In the genomic region with DNA sequence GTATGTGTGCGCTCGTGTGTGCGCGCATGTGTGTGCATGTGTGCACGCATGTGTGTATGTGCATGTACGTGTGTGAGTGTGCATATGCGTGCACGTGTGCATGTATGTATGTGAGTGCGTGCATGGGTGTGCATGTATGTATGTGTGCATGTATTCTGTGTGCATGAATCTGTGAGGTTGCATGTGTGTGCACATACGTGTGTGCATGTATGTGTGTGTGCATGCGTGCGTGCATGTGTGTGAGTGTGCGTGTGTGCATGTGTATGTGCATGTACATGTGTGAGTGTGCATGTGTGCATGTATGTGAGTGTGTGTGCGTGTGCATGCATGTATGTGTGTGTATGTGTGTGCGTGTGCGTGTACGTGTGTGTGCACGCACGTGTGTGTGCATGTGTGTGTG, we compare ENCODE assay signal across 17 cellular contexts.
DNase-seq lines count a peak whose midpoint lies in the region; ATAC-seq, FAIRE-seq and TF ChIP-seq lines count a peak whose summit lies in the region.
"Had no signal": no experiment of that assay in that cellular context is flagged by ENCODE, and none has a peak within 500 bp of the region (broad histone marks: within the 10 kb centered on the region; RNA-seq: fewer than 3 reads in every experiment).

No MANE protein-coding gene starts in this region.

- no peaks in the 10 kb centered on the region for H3K4me1 Mint-ChIP-seq in osteocyte (ENCODE audit: unreplicated experiment)
- H3K4me1 Mint-ChIP-seq: CD8-positive, alpha-beta memory T cell had no signal

- H3K9me3 Mint-ChIP-seq in osteocyte (ENCODE audit: unreplicated experiment), result peaks cover 10% of the 10 kb centered on the region

- no peak for ATAC-seq in HepG2
- ATAC-seq in right lobe of liver, result no peak
- ATAC-seq: GM12878 had no signal

- BruUV-seq in HepG2 (replicated peaks; lab: Mats Ljungman, UMichigan), result no TSS peak

- no peak for FAIRE-seq in HepG2 (lab: Jason Lieb, UNC)
- FAIRE-seq: GM12878 had no signal

- no peak for DNase-seq in HepG2 (ENCODE audit: low spot score)
- no peak for DNase-seq in right lobe of liver
- DNase-seq in esophagus muscularis mucosa (ENCODE audit: extremely low spot score), result peak; percentile 53
- DNase-seq in osteocyte (ENCODE audit: extremely low spot score, unreplicated experiment), result peak; percentile 40
- DNase-seq in NAMALWA (ENCODE audit: low spot score), result no peak
- no peak for DNase-seq in stimulated activated CD4-positive, alpha-beta T cell treated with anti-CD3 and anti-CD28 coated beads, Interleukin-4, amount 100 ng/mL, for 1 hour
- no peak for DNase-seq in G401 (ENCODE audit: low spot score)
- no peak for DNase-seq in GM03348 (ENCODE audit: low spot score)
- DNase-seq: AML-193; Caco-2; CD8-positive, alpha-beta memory T cell; GOT3; HFFc6 had no signal

- in situ Hi-C loops in HepG2 (cut with HindIII; ENCODE audit: extremely low pct_ligation_motif_present, low pct_unique_long_range_greater_than_20kb) (no loop called here), G401 (cut with HindIII; ENCODE audit: low sequenced_read_pairs) (no loop called here)

- H3K36me3 Mint-ChIP-seq in osteocyte (ENCODE audit: unreplicated experiment), result no peaks in the 10 kb centered on the region
- H3K36me3 Mint-ChIP-seq: CD8-positive, alpha-beta memory T cell had no signal

- TF ChIP-seq CTCF in HepG2 (CRISPR knock-in tag; IDR thresholded peaks at IDR 0.05) (no peak), right lobe of liver (IDR thresholded peaks at IDR 0.05) (no peak), esophagus muscularis mucosa (IDR thresholded peaks at IDR 0.05) (no peak), osteocyte (IDR thresholded peaks at IDR 0.05) (no peak)

- no peaks in the 10 kb centered on the region for H3K27me3 Mint-ChIP-seq in osteocyte (ENCODE audit: unreplicated experiment)

- TF ChIP-seq RAD21 in HepG2 (CRISPR knock-in tag; IDR thresholded peaks at IDR 0.05), result no peak

- H3K27ac ChIP-seq in HepG2 (ENCODE audit: extremely low read length, insufficient read depth, low read length), result no peak overlapping the region
- no peak overlapping the region for H3K27ac ChIP-seq in right lobe of liver
- H3K27ac ChIP-seq in esophagus muscularis mucosa (replicated peaks in 1 of 4), result no peak overlapping the region
- H3K27ac ChIP-seq: 22Rv1, BLaER1 had no signal

- TF ChIP-seq EP300 in HepG2 (IDR thresholded peaks at IDR 0.05; ENCODE audit: low read depth in 2 of 2, low read length in 2 of 2) (no peak), HepG2 (CRISPR knock-in tag; IDR thresholded peaks at IDR 0.05; ENCODE audit: borderline replicate concordance) (no peak), esophagus muscularis mucosa (IDR thresholded peaks at IDR 0.05) (no peak)

- intact Hi-C loops in HepG2 (cut with micrococcal nuclease; ENCODE audit: unreplicated experiment), result no loop called here
- intact Hi-C loops in right lobe of liver (cut with DNase I), result no loop called here
- intact Hi-C loops in esophagus muscularis mucosa (cut with DNase I), result no loop called here

- H3K9ac ChIP-seq in HepG2 (ENCODE audit: insufficient read depth, low read depth, low read length), result no peak overlapping the region
- H3K9ac ChIP-seq: BLaER1 had no signal

- no peak overlapping the region for H3K4me3 Mint-ChIP-seq in osteocyte (ENCODE audit: unreplicated experiment)
- H3K4me3 Mint-ChIP-seq: CD8-positive, alpha-beta memory T cell; HFFc6 had no signal

- no peak overlapping the region for H2AFZ ChIP-seq in HepG2 (ENCODE audit: low read length)

- TF ChIP-seq POLR2A in HepG2 (IDR thresholded peaks at IDR 0.05; ENCODE audit: insufficient read depth in 1 of 2, low read depth in 2 of 2, low read length in 2 of 2) (no peak), right lobe of liver (IDR thresholded peaks at IDR 0.05) (no peak), esophagus muscularis mucosa (IDR thresholded peaks at IDR 0.05; ENCODE audit: low read depth) (no peak)

- H3K9me3 ChIP-seq in HepG2 (ENCODE audit: low read length) (0 out of 2 replicates have a peak, but pooled peaks cover 5% of the 10 kb centered on the region), right lobe of liver (no peaks in the 10 kb centered on the region), esophagus muscularis mucosa (peaks cover 0 to 3% (median 1%) of the 10 kb centered on the region in 4 donors)
- H3K9me3 ChIP-seq: BLaER1, Caco-2, HAP-1 had no signal

- H3K4me2 ChIP-seq in HepG2 (ENCODE audit: low read depth, low read length), result no peak overlapping the region
- H3K4me2 ChIP-seq: BLaER1 had no signal

- CTCF ChIA-PET in HepG2 (lab: Yijun Ruan, JAX; ENCODE audit: low intra/inter-chr PET ratio, low total read pairs), result no interaction called here

- H3K36me3 ChIP-seq in HepG2 (replicated peaks in 1 of 2; ENCODE audit: control insufficient read depth in 1 of 2, insufficient read depth in 2 of 2, low read length in 2 of 2) (no peaks in the 10 kb centered on the region), right lobe of liver (no peaks in the 10 kb centered on the region), esophagus muscularis mucosa (no peaks in the 10 kb centered on the region)
- H3K36me3 ChIP-seq: BLaER1, HAP-1 had no signal

- no peaks in the 10 kb centered on the region for H3K79me2 ChIP-seq in HepG2 (ENCODE audit: insufficient read depth, low read length)

- H4K20me1 ChIP-seq in HepG2 (ENCODE audit: insufficient read depth, low read length), result no peaks in the 10 kb centered on the region

- WGBS in HepG2 (ENCODE audit: low lambda C conversion rate), result 88% methylated on average over 19 of the region's 19 CpGs
- 83% methylated on average over 19 of the region's 19 CpGs for WGBS in right lobe of liver (ENCODE audit: insufficient coverage, low coverage, low lambda C conversion rate, missing lambda C conversion rate)
- WGBS in esophagus muscularis mucosa, result 90% methylated on average over 18 of the region's 19 CpGs

- no peak overlapping the region for H3K4me3 ChIP-seq in HepG2 (replicated peaks in 1 of 3; ENCODE audit: insufficient read depth in 1 of 3, low read depth in 2 of 3, low read length in 3 of 3)
- no peak overlapping the region for H3K4me3 ChIP-seq in right lobe of liver
- no peak overlapping the region for H3K4me3 ChIP-seq in esophagus muscularis mucosa
- H3K4me3 ChIP-seq: BLaER1, GM12878, HAP-1 had no signal

- POLR2A ChIA-PET in HepG2 (lab: Yijun Ruan, JAX), result no interaction called here

- no peaks in the 10 kb centered on the region; a peak in 1 of 5 replicates for H3K27me3 ChIP-seq in HepG2 (ENCODE audit: control insufficient read depth in 1 of 2, insufficient read depth in 2 of 2, low read length in 2 of 2)
- H3K27me3 ChIP-seq in right lobe of liver, result no peaks in the 10 kb centered on the region
- peaks cover 0 to 29% (median 0%) of the 10 kb centered on the region in 4 donors for H3K27me3 ChIP-seq in esophagus muscularis mucosa
- H3K27me3 ChIP-seq: BLaER1 had no signal

- H3K4me1 ChIP-seq in HepG2 (ENCODE audit: insufficient read depth, low read length) (no peaks in the 10 kb centered on the region), right lobe of liver (no peaks in the 10 kb centered on the region), esophagus muscularis mucosa (no peaks in the 10 kb centered on the region)
- H3K4me1 ChIP-seq: BLaER1, Caco-2, HAP-1 had no signal

- no peak overlapping the region for H3K27ac Mint-ChIP-seq in osteocyte (ENCODE audit: unreplicated experiment)
- H3K27ac Mint-ChIP-seq: CD8-positive, alpha-beta memory T cell; HFFc6 had no signal

TF ChIP-seq in HepG2, 621 proteins besides CTCF, POLR2A, EP300 and RAD21:
- TF ChIP-seq SP2 (CRISPR knock-in tag; IDR thresholded peaks at IDR 0.05) (no peak), PRDM10 (CRISPR knock-in tag; IDR thresholded peaks at IDR 0.05; ENCODE audit: low read depth) (no peak), ARID2 (CRISPR knock-in tag; IDR thresholded peaks at IDR 0.05; ENCODE audit: borderline replicate concordance) (no peak), HNRNPK (IDR thresholded peaks at IDR 0.05; ENCODE audit: low read depth, low read length, poor library complexity, severe bottlenecking) (no peak), MNT (IDR thresholded peaks at IDR 0.05) (peak; percentile 74), ZNF180 (CRISPR knock-in tag; IDR thresholded peaks at IDR 0.05; ENCODE audit: borderline replicate concordance, low read depth) (no peak), SCMH1 (CRISPR knock-in tag; IDR thresholded peaks at IDR 0.05; ENCODE audit: borderline replicate concordance) (no peak)
TF ChIP-seq in HepG2: peak in this region for 1.

Comparison
In these comparisons a context has a peak if more than half of its experiments do, and no peak if none do; other contexts are left out.
1. DNase-seq: peak in esophagus muscularis mucosa (single experiment) and osteocyte (single experiment); none in HepG2 (single experiment), right lobe of liver (0 of 3), NAMALWA (single experiment), stimulated activated CD4-positive, alpha-beta T cell treated with anti-CD3 and anti-CD28 coated beads, Interleukin-4, amount 100 ng/mL, for 1 hour (single experiment), G401 (single experiment) and GM03348 (single experiment).